8 cellular contexts compared by ENCODE assay signal in the genomic region with DNA sequence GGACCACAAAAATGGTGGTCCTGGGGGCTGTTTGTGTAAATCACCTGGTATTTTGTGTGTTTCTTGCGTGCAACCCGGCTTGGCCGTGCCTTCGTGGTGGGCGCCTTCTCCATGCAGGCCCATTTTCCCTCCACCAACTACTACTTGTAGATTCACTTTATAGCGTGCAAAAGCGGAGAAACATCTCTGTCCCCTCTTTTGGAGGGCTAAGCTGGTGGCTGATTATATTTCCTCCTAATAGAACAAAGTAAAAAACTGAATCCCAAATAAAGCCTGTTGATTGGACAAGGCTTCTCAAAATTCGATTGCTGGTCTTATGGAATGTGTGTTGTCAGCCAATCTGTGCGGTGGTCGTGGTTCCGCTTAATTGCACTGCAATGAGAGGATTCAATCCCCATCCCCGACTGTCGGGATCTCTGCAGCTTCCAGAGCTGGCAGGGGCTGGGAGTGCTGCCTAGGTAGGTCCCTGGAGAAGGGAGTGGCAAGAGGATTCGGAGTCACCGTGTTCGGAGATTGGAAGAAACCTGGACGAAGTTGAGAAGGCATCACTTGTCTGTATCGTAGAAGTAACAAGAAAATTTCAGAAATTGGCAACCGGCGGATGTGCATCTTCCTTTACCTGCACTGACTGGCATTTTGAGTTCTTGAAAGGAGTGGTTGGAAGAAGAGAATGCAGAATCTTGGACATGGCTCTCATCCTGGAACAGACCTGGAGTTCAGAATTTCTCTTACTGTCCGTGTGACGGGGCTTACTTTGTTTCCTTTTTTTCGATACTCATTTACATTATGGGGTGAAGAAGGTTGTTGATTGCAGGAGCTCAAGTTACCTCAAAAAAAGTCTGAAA. TPM values are rescaled to one million over a fixed set of nuclear protein-coding genes. Genes with fewer than 3 reads are reported as not detected.
DNase-seq lines count a peak whose midpoint lies in the region; ATAC-seq and TF ChIP-seq lines count a peak whose summit lies in the region.

No MANE protein-coding gene starts in this region.

- WGBS in heart right ventricle, 2 donors: 28 to 32% methylated on average over 23 of the region's 23 CpGs

- no peaks in the 10 kb centered on the region for H3K9me3 ChIP-seq in heart right ventricle
- no peaks in the 10 kb centered on the region for H3K9me3 ChIP-seq in Peyer's patch
- no peaks in the 10 kb centered on the region for H3K9me3 ChIP-seq in upper lobe of right lung

- H3K4me3 ChIP-seq in heart right ventricle (peak overlapping the region; percentile 59 to 95 (median 88)), Peyer's patch (peak overlapping the region; percentile 65 to 90 (median 78)), dorsolateral prefrontal cortex (peak overlapping the region; percentile 54 to 97 (median 86)), upper lobe of right lung (peak overlapping the region; percentile 87)

- intact Hi-C loops in heart right ventricle (cut with DNase I) (no loop called here), Right ventricle myocardium inferior (cut with DNase I) (loop anchor here (5.0 kb wide), 1 partner anchor 54 kb away; no protein-coding TSS in a partner anchor), dorsolateral prefrontal cortex (cut with DNase I) (loop anchor here in 1 of 2 donors (2.0 kb wide), 1 partner anchor 40 kb away; the partner anchor contains the start of gene TOM1), upper lobe of right lung (cut with DNase I) (no loop called here)

- H3K9me3 Mint-ChIP-seq in memory B cell: no peaks in the 10 kb centered on the region

- H3K4me3 Mint-ChIP-seq in memory B cell: peak overlapping the region; percentile 86

- H3K4me1 Mint-ChIP-seq in memory B cell: peaks cover 16% of the 10 kb centered on the region

- ATAC-seq in heart right ventricle (no peak), Right ventricle myocardium inferior (no peak), memory B cell (ENCODE audit: low read depth) (no peak), upper lobe of right lung (no peak), GM21786 (IDR thresholded peaks at IDR 0.05; ENCODE audit: unreplicated experiment) (no peak), GM18867 (IDR thresholded peaks at IDR 0.05; ENCODE audit: unreplicated experiment) (no peak)

- no peaks in the 10 kb centered on the region for H3K36me3 Mint-ChIP-seq in memory B cell

- no peak for TF ChIP-seq POLR2A in Peyer's patch (IDR thresholded peaks at IDR 0.05)

- H3K27me3 ChIP-seq in heart right ventricle: no peaks in the 10 kb centered on the region
- H3K27me3 ChIP-seq in Peyer's patch: no peaks in the 10 kb centered on the region
- no peaks in the 10 kb centered on the region for H3K27me3 ChIP-seq in dorsolateral prefrontal cortex
- no peaks in the 10 kb centered on the region for H3K27me3 ChIP-seq in upper lobe of right lung

- H3K27me3 Mint-ChIP-seq in memory B cell: no peaks in the 10 kb centered on the region

- peak overlapping the region in 9 of 10 donors; percentile 88 to 99 (median 96) for H3K27ac ChIP-seq in heart right ventricle
- peak overlapping the region; percentile 89 to 94 (median 93) for H3K27ac ChIP-seq in Peyer's patch
- peak overlapping the region in 53 of 59 donors; percentile 6 to 98 (median 93) for H3K27ac ChIP-seq in dorsolateral prefrontal cortex
- H3K27ac ChIP-seq in upper lobe of right lung: peak overlapping the region; percentile 99

- H3K27ac Mint-ChIP-seq in memory B cell: peak overlapping the region; percentile 83

- H3K4me1 ChIP-seq in heart right ventricle: peaks cover 0 to 24% (median 17%) of the 10 kb centered on the region in 9 donors
- H3K4me1 ChIP-seq in Peyer's patch: peaks cover 0 to 16% (median 3%) of the 10 kb centered on the region in 4 donors
- H3K4me1 ChIP-seq in upper lobe of right lung: peaks cover 10% of the 10 kb centered on the region

- no peak for DNase-seq in heart right ventricle
- DNase-seq in Right ventricle myocardium inferior (ENCODE audit: missing footprints): no peak
- peak in 1 of 3 donors; percentile 17 for DNase-seq in Peyer's patch
- DNase-seq in dorsolateral prefrontal cortex: peak in 1 of 10 donors; percentile 8
- DNase-seq in memory B cell (ENCODE audit: low spot score in 2 of 2): no peak
- DNase-seq in upper lobe of right lung: no peak

- no peak for TF ChIP-seq CTCF in heart right ventricle (IDR thresholded peaks at IDR 0.05)
- TF ChIP-seq CTCF in Peyer's patch (IDR thresholded peaks at IDR 0.05): no peak
- TF ChIP-seq CTCF in dorsolateral prefrontal cortex (IDR thresholded peaks at IDR 0.05 in 54 of 56, conservative IDR thresholded peaks at IDR 0.05 in 2 of 56; ENCODE audit: low read depth in 1 of 56, partially characterized antibody in 56 of 56): no peak
- no peak for TF ChIP-seq CTCF in upper lobe of right lung (IDR thresholded peaks at IDR 0.05)

- H3K36me3 ChIP-seq in heart right ventricle (peaks cover 0 to 19% (median 8%) of the 10 kb centered on the region in 9 donors), Peyer's patch (peaks cover 0 to 12% (median 0%) of the 10 kb centered on the region in 3 donors), upper lobe of right lung (peaks cover 14% of the 10 kb centered on the region)

RNA-seq across cellular contexts. Expression of gene HMGXB4, which starts 1.1 kb away (rescaled TPM):
- total RNA-seq in heart right ventricle (10 to 100 TPM in 5 of 10 donors, 1 to 10 TPM in 5; 8.0 to 13.0 (median 10.1) TPM), Right ventricle myocardium inferior (9.4 TPM), Peyer's patch (10 to 100 TPM; 25.0 to 45.9 (median 29.2) TPM), dorsolateral prefrontal cortex (10 to 100 TPM; 12.7 to 29.9 (median 20.4) TPM), upper lobe of right lung (17.5 TPM)
- polyA plus RNA-seq in heart right ventricle: 1 to 10 TPM; 3.6 to 6.9 TPM

RNA-seq across cellular contexts. Expression of gene TOM1, which starts 41.3 kb away (rescaled TPM):
- 10 to 100 TPM; 51.1 to 72.5 (median 62.6) TPM for total RNA-seq in heart right ventricle
- 10 to 100 TPM; 55.0 to 64.6 TPM for polyA plus RNA-seq in heart right ventricle
- 62.5 TPM for total RNA-seq in Right ventricle myocardium inferior
- 100 to 1,000 TPM in 3 of 4 donors, 10 to 100 TPM in 1; 96.6 to 175 (median 129) TPM for total RNA-seq in Peyer's patch
- 10 to 100 TPM; 51.2 to 90.3 (median 65.3) TPM for total RNA-seq in dorsolateral prefrontal cortex
- total RNA-seq in upper lobe of right lung: 101 TPM
